8 cellular contexts compared by ENCODE assay signal in genomic region chr1:210251680-210252490, GRCh38. TPM values are rescaled to one million over a fixed set of nuclear protein-coding genes. Genes with fewer than 3 reads are reported as not detected.
DNase-seq lines count a peak whose midpoint lies in the region; ATAC-seq and TF ChIP-seq lines count a peak whose summit lies in the region.

No MANE protein-coding gene starts in this region.

- peaks cover 11% of the 10 kb centered on the region for H3K4me1 ChIP-seq in ACC112 (ENCODE audit: control insufficient read depth, insufficient read depth, low read length, unreplicated experiment)
- peaks cover 2% of the 10 kb centered on the region; the same call in 1 of the 2 replicates for H3K4me1 ChIP-seq in H9 (ENCODE audit: insufficient read depth, low read length)
- no peaks in the 10 kb centered on the region for H3K4me1 ChIP-seq in breast epithelium
- H3K4me1 ChIP-seq in lower lobe of right lung: peaks cover 27% of the 10 kb centered on the region

- H3K56ac ChIP-seq in H9 (ENCODE audit: insufficient read length, low read depth, low read length): no peak overlapping the region

- no peak overlapping the region for H4K91ac ChIP-seq in H9 (ENCODE audit: insufficient read length, low read depth, low read length)

- peaks cover 52% of the 10 kb centered on the region for H3K27me3 Mint-ChIP-seq in H9 (ENCODE audit: low read depth)
- H3K27me3 Mint-ChIP-seq in type B pancreatic cell: peaks cover 40% of the 10 kb centered on the region

- no peak overlapping the region for H3K4ac ChIP-seq in H9 (ENCODE audit: low read depth, low read length)

- H2BK20ac ChIP-seq in H9 (ENCODE audit: low read depth, low read length, poor library complexity, severe bottlenecking): no peak overlapping the region

- H3K27ac Mint-ChIP-seq in H9: peak overlapping the region in 2 of 3 experiments; percentile 95 to 99; a peak in 5 of 7 replicates
- peak overlapping the region; percentile 34 for H3K27ac Mint-ChIP-seq in type B pancreatic cell
- no peak overlapping the region for H3K27ac Mint-ChIP-seq in activated naive CD4-positive, alpha-beta T cell treated with anti-CD3 and anti-CD28 coated beads, Interleukin-2, amount 50 U/mL, for 72 hours

- no peaks in the 10 kb centered on the region; the same call in none of the 2 replicates for H3K27me3 ChIP-seq in ACC112 (ENCODE audit: insufficient read depth, low read length)
- no peaks in the 10 kb centered on the region for H3K27me3 ChIP-seq in H9 (ENCODE audit: insufficient read depth, low read length)
- no peaks in the 10 kb centered on the region for H3K27me3 ChIP-seq in breast epithelium
- H3K27me3 ChIP-seq in lower lobe of right lung (ENCODE audit: low read depth): peaks cover 20% of the 10 kb centered on the region

- H3K4me3 ChIP-seq in ACC112 (ENCODE audit: low read depth, low read length): peak overlapping the region; percentile 76
- peak overlapping the region; percentile 37 to 79 (median 60) for H3K4me3 ChIP-seq in breast epithelium
- peak overlapping the region; percentile 58 for H3K4me3 ChIP-seq in lower lobe of right lung

- H2AK5ac ChIP-seq in H9 (ENCODE audit: insufficient read length, low read length): no peak overlapping the region

- H3K14ac ChIP-seq in H9 (ENCODE audit: insufficient read depth, low read length): peak overlapping the region; percentile 72

- DNase-seq in H9 (peak; percentile 57), breast epithelium (ENCODE audit: low spot score in 2 of 2) (no peak), lower lobe of right lung (no peak), type B pancreatic cell (ENCODE audit: extremely low spot score, unreplicated experiment) (no peak), NCI-H2029 treated with DMSO at 0.1 percent for 48 hours (lab: John Stamatoyannopoulos, UW) (no peak)
- no peak for DNase-seq in activated naive CD4-positive, alpha-beta T cell treated with anti-CD3 and anti-CD28 coated beads, Interleukin-2, amount 50 U/mL, for 72 hours (ENCODE audit: low spot score in 2 of 2)

- peak overlapping the region; percentile 0 for H2BK120ac ChIP-seq in H9 (ENCODE audit: low read depth, low read length, poor library complexity, severe bottlenecking)

- TF ChIP-seq CTCF in H9 (conservative IDR thresholded peaks at IDR 0.05) (no peak), breast epithelium (IDR thresholded peaks at IDR 0.05) (no peak), lower lobe of right lung (IDR thresholded peaks at IDR 0.05) (no peak), type B pancreatic cell (conservative IDR thresholded peaks at IDR 0.05) (no peak)

- no peak overlapping the region for H3T11ph ChIP-seq in H9 (ENCODE audit: low read length)

- H3K18ac ChIP-seq in H9 (ENCODE audit: insufficient read length, low read depth, low read length): peak overlapping the region; percentile 77

- H4K5ac ChIP-seq in H9 (ENCODE audit: insufficient read length, low read depth, low read length): peak overlapping the region; percentile 35

- no peak for TF ChIP-seq POLR2A in breast epithelium (IDR thresholded peaks at IDR 0.05)

- H3K79me1 ChIP-seq in H9 (ENCODE audit: insufficient read depth, low read depth, low read length, poor library complexity, severe bottlenecking): no peaks in the 10 kb centered on the region

- H3K4me1 Mint-ChIP-seq in H9 (peaks cover 21 to 31% of the 10 kb centered on the region in 2 experiments), type B pancreatic cell (ENCODE audit: unreplicated experiment) (peaks cover 23% of the 10 kb centered on the region)

- peak; percentile 73 to 77 for ATAC-seq in lower lobe of right lung
- no peak for ATAC-seq in GM19455 (IDR thresholded peaks at IDR 0.05; ENCODE audit: unreplicated experiment)
- ATAC-seq in activated naive CD4-positive, alpha-beta T cell treated with anti-CD3 and anti-CD28 coated beads, Interleukin-2, amount 50 U/mL, for 72 hours: no peak

- no peak overlapping the region for H4K8ac ChIP-seq in H9 (replicated peaks; ENCODE audit: insufficient read length, low read depth, low read length)

- whole genome bisulfite sequencing in H9 (ENCODE audit: extremely low coverage, insufficient read length, low lambda C conversion rate): no CpG with 5 or more reads among the region's 58 CpGs

- no peak overlapping the region for H3K23ac ChIP-seq in H9 (ENCODE audit: insufficient read length, low read depth, low read length)

- H2BK12ac ChIP-seq in H9 (ENCODE audit: insufficient read length, low read depth, low read length): no peak overlapping the region

- peak overlapping the region; percentile 77 to 90 for H3K4me3 Mint-ChIP-seq in H9
- H3K4me3 Mint-ChIP-seq in type B pancreatic cell: peak overlapping the region; percentile 92

- H3K36me3 ChIP-seq in ACC112 (ENCODE audit: insufficient read depth, low read length) (no peaks in the 10 kb centered on the region), breast epithelium (no peaks in the 10 kb centered on the region), lower lobe of right lung (no peaks in the 10 kb centered on the region)

- no peaks in the 10 kb centered on the region for H4K20me1 ChIP-seq in H9 (ENCODE audit: control insufficient read depth, insufficient read depth, insufficient read length)

- H3K23me2 ChIP-seq in H9 (ENCODE audit: insufficient read length, low read depth, low read length, poor library complexity, severe bottlenecking): peaks cover 26% of the 10 kb centered on the region

- intact Hi-C loops in breast epithelium (cut with DNase I; ENCODE audit: low total_unique reads): no loop called here
- intact Hi-C loops in lower lobe of right lung (cut with DNase I): no loop called here

- H3K4me2 ChIP-seq in H9 (ENCODE audit: insufficient read depth, insufficient read length, low read length): peak overlapping the region; percentile 76

- H2AFZ ChIP-seq in ACC112 (ENCODE audit: low read length, unreplicated experiment) (peak overlapping the region; percentile 13), H9 (ENCODE audit: low read length) (no peak overlapping the region)

- no peak overlapping the region for H2BK5ac ChIP-seq in H9 (ENCODE audit: insufficient read length, low read length)

- no peaks in the 10 kb centered on the region for H3K79me2 ChIP-seq in ACC112 (ENCODE audit: control insufficient read depth, insufficient read depth, low read length, unreplicated experiment)
- no peaks in the 10 kb centered on the region for H3K79me2 ChIP-seq in H9 (ENCODE audit: insufficient read depth, low read length)

- peak overlapping the region; percentile 36 for H3K9ac ChIP-seq in H9 (ENCODE audit: extremely low read depth, insufficient read length, low read length)

- no peak overlapping the region for H3K27ac ChIP-seq in ACC112 (ENCODE audit: low read depth, low read length)
- H3K27ac ChIP-seq in H9 (ENCODE audit: insufficient read length, low read depth, low read length): no peak overlapping the region
- H3K27ac ChIP-seq in breast epithelium: peak overlapping the region; percentile 40 to 52
- H3K27ac ChIP-seq in lower lobe of right lung: peak overlapping the region; percentile 24

- H2BK15ac ChIP-seq in H9 (ENCODE audit: low read depth, low read length): no peak overlapping the region

- no peaks in the 10 kb centered on the region for H3K9me3 Mint-ChIP-seq in H9
- no peaks in the 10 kb centered on the region for H3K9me3 Mint-ChIP-seq in type B pancreatic cell
- no peaks in the 10 kb centered on the region for H3K9me3 Mint-ChIP-seq in activated naive CD4-positive, alpha-beta T cell treated with anti-CD3 and anti-CD28 coated beads, Interleukin-2, amount 50 U/mL, for 72 hours

- H3K36me3 Mint-ChIP-seq in H9 (ENCODE audit: insufficient read depth in 1 of 3, low read depth in 3 of 3): no peaks in the 10 kb centered on the region
- no peaks in the 10 kb centered on the region for H3K36me3 Mint-ChIP-seq in type B pancreatic cell
- peaks cover 0 to 4% of the 10 kb centered on the region in 2 donors for H3K36me3 Mint-ChIP-seq in activated naive CD4-positive, alpha-beta T cell treated with anti-CD3 and anti-CD28 coated beads, Interleukin-2, amount 50 U/mL, for 72 hours

- H3K9me3 ChIP-seq in H9 (ENCODE audit: control insufficient read depth, low read depth, low read length) (no peaks in the 10 kb centered on the region), breast epithelium (no peaks in the 10 kb centered on the region), lower lobe of right lung (no peaks in the 10 kb centered on the region)

RNA-seq across cellular contexts. Expression of gene SERTAD4, which starts 19.3 kb away (rescaled TPM):
- total RNA-seq in H9 (2021): 3.9 and 5.0 TPM in 2 replicates
- 10 to 100 TPM in 1 of 3 donors, 1 to 10 TPM in 1, under 1 TPM in 1; 0.80 to 47.9 (median 7.9) TPM for total RNA-seq in breast epithelium
- total RNA-seq in lower lobe of right lung: 4.3 TPM
- total RNA-seq in type B pancreatic cell (ENCODE audit: low replicate concordance): 4.6 and 11.4 TPM in 2 replicates
- total RNA-seq in activated naive CD4-positive, alpha-beta T cell treated with anti-CD3 and anti-CD28 coated beads, Interleukin-2, amount 50 U/mL, for 72 hours: not detected

Comparison
In these comparisons a context has a peak if more than half of its experiments do, and no peak if none do; other contexts are left out.
1. H3K27ac ChIP-seq: peak in breast epithelium (2 of 2) and lower lobe of right lung (single experiment); none in ACC112 (single experiment) and H9 (single experiment).
2. H3K27ac Mint-ChIP-seq: peak in H9 (2 of 3) and type B pancreatic cell (single experiment); none in activated naive CD4-positive, alpha-beta T cell treated with anti-CD3 and anti-CD28 coated beads, Interleukin-2, amount 50 U/mL, for 72 hours (0 of 2).
3. ATAC-seq: peak in lower lobe of right lung (2 of 2); none in GM19455 (single experiment) and activated naive CD4-positive, alpha-beta T cell treated with anti-CD3 and anti-CD28 coated beads, Interleukin-2, amount 50 U/mL, for 72 hours (0 of 2).
4. Peak in every context shown above with its lines, with median percentiles within 50 percentile points of each other: H3K4me3 ChIP-seq.